In genomic region chr3:50591196-50591741, GRCh38 we compare ENCODE assay signal across 9 cellular contexts. TPM values are rescaled to one million over a fixed set of nuclear protein-coding genes. Genes with fewer than 3 reads are reported as not detected.
DNase-seq lines count a peak whose midpoint lies in the region; ATAC-seq lines count a peak whose summit lies in the region.
"Had no signal": no experiment of that assay in that cellular context is flagged by ENCODE, and none has a peak within 500 bp of the region (broad histone marks: within the 10 kb centered on the region; RNA-seq: fewer than 3 reads in every experiment).

No MANE protein-coding gene starts in this region.

- H3K36me3 Mint-ChIP-seq in activated CD8-positive, alpha-beta T cell treated with anti-CD3 and anti-CD28 coated beads, Interleukin-2, amount 10 ng/mL, durations not matched to agents 7 days and 5 days (ENCODE audit: low read depth) = peaks cover 42% of the 10 kb centered on the region
- H3K36me3 Mint-ChIP-seq in naive B cell = no peaks in the 10 kb centered on the region

- H3K4me1 Mint-ChIP-seq in activated CD8-positive, alpha-beta T cell treated with anti-CD3 and anti-CD28 coated beads, Interleukin-2, amount 10 ng/mL, durations not matched to agents 7 days and 5 days (ENCODE audit: low read depth) = peaks cover 99% of the 10 kb centered on the region
- H3K4me1 Mint-ChIP-seq in naive B cell = peaks cover 13 to 37% (median 29%) of the 10 kb centered on the region in 3 donors

- H3K27ac Mint-ChIP-seq in activated CD8-positive, alpha-beta T cell treated with anti-CD3 and anti-CD28 coated beads, Interleukin-2, amount 10 ng/mL, durations not matched to agents 7 days and 5 days = peak overlapping the region; percentile 98
- H3K27ac Mint-ChIP-seq in naive B cell = peak overlapping the region in 5 of 6 donors; percentile 84 to 97 (median 93)

- CTCF ChIA-PET in activated CD8-positive, alpha-beta T cell treated with anti-CD3 and anti-CD28 coated beads, Interleukin-2, amount 10 ng/mL, durations not matched to agents 7 days and 5 days (lab: Charles Lee) = interaction anchor here (0.9 to 11.1 kb wide), 7 partner anchors 10 to 794 kb away, joined by 3 to 535 read pairs (median 5); partner anchors contain the start of genes C3orf18, CISH, HEMK1 and MANF

- ATAC-seq in GM18502 (IDR thresholded peaks at IDR 0.05; ENCODE audit: poor library complexity, unreplicated experiment) = peak; percentile 9
- peak; percentile 3 for ATAC-seq in HG02571 (IDR thresholded peaks at IDR 0.05; ENCODE audit: unreplicated experiment)
- ATAC-seq in activated CD8-positive, alpha-beta T cell treated with anti-CD3 and anti-CD28 coated beads, Interleukin-2, amount 10 ng/mL, durations not matched to agents 7 days and 5 days = peak; percentile 16
- no peak for ATAC-seq in naive B cell (ENCODE audit: low read depth in 2 of 2)
- ATAC-seq in left lobe of liver = no peak
- no peak for ATAC-seq in GM21717 (IDR thresholded peaks at IDR 0.05; ENCODE audit: unreplicated experiment)

- H3K4me3 Mint-ChIP-seq in activated CD8-positive, alpha-beta T cell treated with anti-CD3 and anti-CD28 coated beads, Interleukin-2, amount 10 ng/mL, durations not matched to agents 7 days and 5 days = peak overlapping the region; percentile 69
- H3K4me3 Mint-ChIP-seq in naive B cell = peak overlapping the region in 7 of 8 donors; percentile 71 to 90 (median 81)

- H3K9me3 Mint-ChIP-seq in activated CD8-positive, alpha-beta T cell treated with anti-CD3 and anti-CD28 coated beads, Interleukin-2, amount 10 ng/mL, durations not matched to agents 7 days and 5 days (ENCODE audit: insufficient read depth) = no peaks in the 10 kb centered on the region
- H3K9me3 Mint-ChIP-seq in naive B cell = no peaks in the 10 kb centered on the region

- H3K27me3 Mint-ChIP-seq in activated CD8-positive, alpha-beta T cell treated with anti-CD3 and anti-CD28 coated beads, Interleukin-2, amount 10 ng/mL, durations not matched to agents 7 days and 5 days (ENCODE audit: low read depth) = no peaks in the 10 kb centered on the region
- no peaks in the 10 kb centered on the region for H3K27me3 Mint-ChIP-seq in naive B cell

- DNase-seq in activated CD8-positive, alpha-beta T cell treated with anti-CD3 and anti-CD28 coated beads, Interleukin-2, amount 10 ng/mL, durations not matched to agents 7 days and 5 days = peak; percentile 48
- DNase-seq in naive B cell (no peak), NCI-H510A treated with DMSO at 0.1 percent for 48 hours (lab: John Stamatoyannopoulos, UW) (no peak), hippocampal formation (lab: John Stamatoyannopoulos, UW) (no peak), left lobe of liver (ENCODE audit: low spot score) (no peak)
- DNase-seq: uterus had no signal

- POLR2A ChIA-PET in activated CD8-positive, alpha-beta T cell treated with anti-CD3 and anti-CD28 coated beads, Interleukin-2, amount 10 ng/mL, durations not matched to agents 7 days and 5 days (lab: Charles Lee) = interaction anchor here (1.0 to 11.1 kb wide), 7 partner anchors 15 to 794 kb away, joined by 4 to 970 read pairs (median 16); partner anchors contain the start of genes C3orf18, CISH, HEMK1 and MANF

RNA-seq across cellular contexts. Expression of gene CISH, which starts 20.3 kb away (rescaled TPM):
- total RNA-seq in activated CD8-positive, alpha-beta T cell treated with anti-CD3 and anti-CD28 coated beads, Interleukin-2, amount 10 ng/mL, durations not matched to agents 7 days and 5 days = 100 to 1,000 TPM; 380 to 394 TPM
- polyA plus RNA-seq in naive B cell (ENCODE audit: low read depth in 6 of 6) = 1 to 10 TPM in 1 of 6 donors, under 1 TPM in 3, not detected in 2; 0.34 to 1.3 (median 0.76) TPM
- 8.5 TPM for total RNA-seq in left lobe of liver

RNA-seq across cellular contexts. Expression of gene HEMK1, which starts 21.9 kb away (rescaled TPM):
- 10 to 100 TPM; 83.3 to 86.0 TPM for total RNA-seq in activated CD8-positive, alpha-beta T cell treated with anti-CD3 and anti-CD28 coated beads, Interleukin-2, amount 10 ng/mL, durations not matched to agents 7 days and 5 days
- polyA plus RNA-seq in naive B cell (ENCODE audit: low read depth in 6 of 6) = 10 to 100 TPM; 18.2 to 44.6 (median 32.8) TPM
- total RNA-seq in left lobe of liver = 16.8 TPM

RNA-seq across cellular contexts. Expression of gene C3orf18, which starts 23.7 kb away (rescaled TPM):
- total RNA-seq in activated CD8-positive, alpha-beta T cell treated with anti-CD3 and anti-CD28 coated beads, Interleukin-2, amount 10 ng/mL, durations not matched to agents 7 days and 5 days = 10 to 100 TPM; 58.5 to 61.6 TPM
- 10 to 100 TPM in 2 of 6 donors, 1 to 10 TPM in 4; 3.6 to 11.3 (median 6.4) TPM for polyA plus RNA-seq in naive B cell (ENCODE audit: low read depth in 6 of 6)
- 3.0 TPM for total RNA-seq in left lobe of liver

RNA-seq across cellular contexts. Expression of gene MAPKAPK3, which starts 25.7 kb away (rescaled TPM):
- 100 to 1,000 TPM; 224 to 225 TPM for total RNA-seq in activated CD8-positive, alpha-beta T cell treated with anti-CD3 and anti-CD28 coated beads, Interleukin-2, amount 10 ng/mL, durations not matched to agents 7 days and 5 days
- polyA plus RNA-seq in naive B cell (ENCODE audit: low read depth in 6 of 6) = 10 to 100 TPM; 14.6 to 26.8 (median 19.3) TPM
- 16.1 TPM for total RNA-seq in left lobe of liver

Comparison
In these comparisons a context has a peak if more than half of its experiments do, and no peak if none do; other contexts are left out.
1. ATAC-seq: peak in GM18502 (single experiment), HG02571 (single experiment) and activated CD8-positive, alpha-beta T cell treated with anti-CD3 and anti-CD28 coated beads, Interleukin-2, amount 10 ng/mL, durations not matched to agents 7 days and 5 days (single experiment); none in naive B cell (0 of 2), left lobe of liver (single experiment) and GM21717 (single experiment).
2. RNA of gene CISH, which starts 20.3 kb away (total RNA-seq): 380 to 394 TPM in activated CD8-positive, alpha-beta T cell treated with anti-CD3 and anti-CD28 coated beads, Interleukin-2, amount 10 ng/mL, durations not matched to agents 7 days and 5 days; 8.5 TPM in left lobe of liver (single experiment); every median in the first group is over 10 times any median in the second.
3. RNA of gene C3orf18, which starts 23.7 kb away (total RNA-seq): 58.5 to 61.6 TPM in activated CD8-positive, alpha-beta T cell treated with anti-CD3 and anti-CD28 coated beads, Interleukin-2, amount 10 ng/mL, durations not matched to agents 7 days and 5 days; 3.0 TPM in left lobe of liver (single experiment); every median in the first group is over 10 times any median in the second.